Comparison of ENCODE assay signal across 10 cellular contexts in the genomic region with DNA sequence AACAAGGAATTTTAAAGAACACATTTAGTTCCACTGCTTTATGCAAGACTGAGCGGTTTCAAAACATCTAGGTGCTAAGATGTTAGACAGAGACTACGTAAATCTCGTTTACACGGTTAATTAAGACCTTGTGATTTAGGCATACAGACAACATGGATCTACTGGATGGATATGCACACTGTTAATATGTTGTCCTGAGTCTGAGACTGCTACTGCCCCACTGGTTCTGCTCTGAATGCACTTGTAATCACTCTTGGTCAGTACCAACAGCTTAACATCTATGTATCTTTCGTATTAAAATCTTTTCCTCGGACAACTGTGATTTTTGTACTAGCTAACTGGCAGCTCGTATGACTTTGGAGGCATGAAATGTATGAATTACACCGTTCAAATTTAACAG. TPM values are rescaled to one million over a fixed set of nuclear protein-coding genes. Genes with fewer than 3 reads are reported as not detected.
DNase-seq lines count a peak whose midpoint lies in the region; ATAC-seq, FAIRE-seq and TF ChIP-seq lines count a peak whose summit lies in the region.
"Had no signal": no experiment of that assay in that cellular context is flagged by ENCODE, and none has a peak within 500 bp of the region (broad histone marks: within the 10 kb centered on the region; RNA-seq: fewer than 3 reads in every experiment).

No MANE protein-coding gene starts in this region.

- H3K9ac ChIP-seq in MM.1S (ENCODE audit: low read length) = peak overlapping the region; percentile 93
- no peak overlapping the region for H3K9ac ChIP-seq in endodermal cell (ENCODE audit: extremely low read depth, low read length, poor library complexity, severe bottlenecking)

- no peak for FAIRE-seq in D721Med (lab: Jason Lieb, UNC)
- FAIRE-seq: colon had no signal

- no peaks in the 10 kb centered on the region; the same call in 1 of the 2 replicates for H3K36me3 ChIP-seq in MM.1S (replicated peaks; ENCODE audit: insufficient read depth, low read length)
- peaks cover 12% of the 10 kb centered on the region for H3K36me3 ChIP-seq in endodermal cell (ENCODE audit: control insufficient read depth, insufficient read depth, low read length)
- no peaks in the 10 kb centered on the region for H3K36me3 ChIP-seq in osteoblast (ENCODE audit: insufficient read depth, low read length)
- H3K36me3 ChIP-seq: MG63 had no signal

- no peak for DNase-seq in CD14-positive monocyte (ENCODE audit: low spot score)
- DNase-seq in MM.1S = no peak
- no peak for DNase-seq in endodermal cell
- no peak for DNase-seq in osteoblast (ENCODE audit: insufficient read length, low spot score, missing footprints)
- no peak for DNase-seq in D721Med (ENCODE audit: insufficient read length, low spot score)
- no peak for DNase-seq in AG20443 (ENCODE audit: low spot score)
- DNase-seq: MG63 had no signal

- H3K36me3 Mint-ChIP-seq in CD14-positive monocyte = peaks cover 13 to 15% of the 10 kb centered on the region in 2 donors
- H3K36me3 Mint-ChIP-seq in endodermal cell (ENCODE audit: low read depth) = peaks cover 26% of the 10 kb centered on the region

- 90 to 91% methylated on average over 8 of the region's 8 CpGs for WGBS in endodermal cell (ENCODE audit: insufficient coverage in 1 of 2, insufficient read length in 1 of 2), 2 experiments

- H3K9me3 Mint-ChIP-seq in CD14-positive monocyte (no peaks in the 10 kb centered on the region), endodermal cell (no peaks in the 10 kb centered on the region)

- no peaks in the 10 kb centered on the region for H3K9me3 ChIP-seq in MM.1S (replicated peaks; ENCODE audit: insufficient read depth, low read length)
- no peaks in the 10 kb centered on the region for H3K9me3 ChIP-seq in endodermal cell (ENCODE audit: control insufficient read depth, low read length)
- H3K9me3 ChIP-seq in osteoblast (ENCODE audit: low read depth, low read length) = no peaks in the 10 kb centered on the region
- H3K9me3 ChIP-seq: MG63 had no signal

- peak overlapping the region; percentile 95 to 96 for H3K4me3 Mint-ChIP-seq in CD14-positive monocyte
- peak overlapping the region; percentile 89 for H3K4me3 Mint-ChIP-seq in endodermal cell

- H3K27ac ChIP-seq in MM.1S (ENCODE audit: low read length) = peak overlapping the region; percentile 86; the same call in 1 of the 2 replicates
- H3K27ac ChIP-seq in endodermal cell (ENCODE audit: low read depth, low read length) = no peak overlapping the region
- H3K27ac ChIP-seq in osteoblast (ENCODE audit: low read depth, low read length) = no peak overlapping the region

- peaks cover 26% of the 10 kb centered on the region for H3F3A ChIP-seq in MM.1S (ENCODE audit: insufficient read depth, low read length)

- H3K4me1 ChIP-seq in MM.1S (ENCODE audit: low read length) = peaks cover 25% of the 10 kb centered on the region
- H3K4me1 ChIP-seq in endodermal cell (ENCODE audit: control insufficient read depth, insufficient read depth, low read length) = peaks cover 5% of the 10 kb centered on the region
- peaks cover 15% of the 10 kb centered on the region for H3K4me1 ChIP-seq in osteoblast (ENCODE audit: insufficient read depth, low read length)

- H3K4me3 ChIP-seq in MM.1S (ENCODE audit: low read length) (peak overlapping the region; percentile 95), endodermal cell (ENCODE audit: low read length) (peak overlapping the region; percentile 87), osteoblast (ENCODE audit: insufficient read depth, low read length) (no peak overlapping the region)
- H3K4me3 ChIP-seq: MG63 had no signal

- H3K27ac Mint-ChIP-seq in CD14-positive monocyte (peak overlapping the region in 3 of 7 donors; percentile 32 to 73 (median 37)), endodermal cell (no peak overlapping the region)

- H4K20me1 ChIP-seq in MM.1S (ENCODE audit: insufficient read depth, low read length) (peaks cover 16% of the 10 kb centered on the region), osteoblast (ENCODE audit: insufficient read depth, low read length) (peaks cover 3% of the 10 kb centered on the region)

- H3K4me2 ChIP-seq in MM.1S (ENCODE audit: low read depth, low read length) (peak overlapping the region; percentile 86), osteoblast (ENCODE audit: insufficient read depth, low read length) (peak overlapping the region; percentile 82)

- no peak overlapping the region for H2AFZ ChIP-seq in MM.1S (ENCODE audit: low read length)
- no peak overlapping the region for H2AFZ ChIP-seq in osteoblast (ENCODE audit: low read length)

- H3K79me2 ChIP-seq in MM.1S (ENCODE audit: low read length) (peaks cover 88% of the 10 kb centered on the region), osteoblast (ENCODE audit: insufficient read depth, low read length) (peaks cover 10% of the 10 kb centered on the region)

- no peaks in the 10 kb centered on the region for H3K27me3 ChIP-seq in MM.1S (replicated peaks; ENCODE audit: insufficient read depth, low read length)
- no peaks in the 10 kb centered on the region for H3K27me3 ChIP-seq in endodermal cell (ENCODE audit: control insufficient read depth, insufficient read depth, low read length, poor library complexity, severe bottlenecking)
- H3K27me3 ChIP-seq in osteoblast (ENCODE audit: insufficient read depth, low read length) = no peaks in the 10 kb centered on the region
- H3K27me3 ChIP-seq: MG63 had no signal

- H3K4me1 Mint-ChIP-seq in CD14-positive monocyte = peaks cover 49% of the 10 kb centered on the region
- peaks cover 53% of the 10 kb centered on the region for H3K4me1 Mint-ChIP-seq in endodermal cell

- intact Hi-C loops in CD14-positive monocyte (cut with micrococcal nuclease) = loop anchor here (5.0 kb wide), 2 partner anchors 34 to 199 kb away; no protein-coding TSS in a partner anchor

- no peaks in the 10 kb centered on the region for H3K9me2 ChIP-seq in MM.1S (replicated peaks; ENCODE audit: insufficient read depth, low read length)

- H3K27me3 Mint-ChIP-seq in CD14-positive monocyte (ENCODE audit: low read depth in 3 of 3) (peaks cover 3 to 8% (median 6%) of the 10 kb centered on the region in 3 donors), endodermal cell (ENCODE audit: insufficient read depth) (no peaks in the 10 kb centered on the region)

- no peak for TF ChIP-seq CTCF in CD14-positive monocyte (IDR thresholded peaks at IDR 0.05)
- no peak for TF ChIP-seq CTCF in MM.1S (IDR thresholded peaks at IDR 0.05; ENCODE audit: low read length)
- no peak for TF ChIP-seq CTCF in endodermal cell (conservative IDR thresholded peaks at IDR 0.05)
- no peak for TF ChIP-seq CTCF in osteoblast (IDR thresholded peaks at IDR 0.05; ENCODE audit: extremely low read depth, low read depth, low read length)
- no peak for TF ChIP-seq CTCF in D721Med (IDR thresholded peaks at IDR 0.05; ENCODE audit: insufficient read depth, missing control alignments)

- ATAC-seq in GM21423 (IDR thresholded peaks at IDR 0.05; ENCODE audit: unreplicated experiment) = no peak
- ATAC-seq in HG03095 (IDR thresholded peaks at IDR 0.05; ENCODE audit: unreplicated experiment) = no peak

RNA-seq across cellular contexts. Expression of a gene that starts 3.1 kb away (rescaled TPM):
- polyA plus RNA-seq in CD14-positive monocyte = 10 to 100 TPM; 16.1 to 20.4 TPM
- total RNA-seq in endodermal cell (10 to 100 TPM; 41.7 to 43.7 TPM), osteoblast (67.2 and 79.6 TPM in 2 replicates)
- 10.5 TPM for polyA plus RNA-seq in endodermal cell (2013, experiment 1 of 2)
- polyA plus RNA-seq in endodermal cell (2013, experiment 2 of 2) = 11.9 TPM
